In genomic region chr6:116328528-116328903, GRCh38 we compare ENCODE assay signal across 19 cellular contexts. TPM values are rescaled to one million over a fixed set of nuclear protein-coding genes. Genes with fewer than 3 reads are reported as not detected.
DNase-seq lines count a peak whose midpoint lies in the region; ATAC-seq, FAIRE-seq and TF ChIP-seq lines count a peak whose summit lies in the region.
"Had no signal": no experiment of that assay in that cellular context is flagged by ENCODE, and none has a peak within 500 bp of the region (broad histone marks: within the 10 kb centered on the region; RNA-seq: fewer than 3 reads in every experiment).

No MANE protein-coding gene starts in this region.

- H3K36me3 ChIP-seq in adrenal gland (replicated peaks in 1 of 2) (no peaks in the 10 kb centered on the region), left ventricle myocardium inferior (no peaks in the 10 kb centered on the region), pancreas (no peaks in the 10 kb centered on the region), upper lobe of right lung (no peaks in the 10 kb centered on the region), WERI-Rb-1 (no peaks in the 10 kb centered on the region)
- H3K36me3 ChIP-seq: HAP-1 had no signal

- no peak for ATAC-seq in pancreas
- no peak for ATAC-seq in upper lobe of right lung

- H3K27me3 ChIP-seq in adrenal gland (no peaks in the 10 kb centered on the region), left ventricle myocardium inferior (ENCODE audit: low read depth) (no peaks in the 10 kb centered on the region), pancreas (no peaks in the 10 kb centered on the region), upper lobe of right lung (no peaks in the 10 kb centered on the region), WERI-Rb-1 (ENCODE audit: insufficient read depth, low read depth, severe bottlenecking) (no peaks in the 10 kb centered on the region)

- TF ChIP-seq CTCF in AG09309 (IDR thresholded peaks at IDR 0.05; ENCODE audit: control insufficient read depth, insufficient read depth, low read depth, low read length, missing control alignments) (no peak), adrenal gland (IDR thresholded peaks at IDR 0.05) (no peak), left ventricle myocardium inferior (IDR thresholded peaks at IDR 0.05; ENCODE audit: borderline replicate concordance) (no peak), pancreas (IDR thresholded peaks at IDR 0.05) (no peak), upper lobe of right lung (IDR thresholded peaks at IDR 0.05) (no peak), WERI-Rb-1 (IDR thresholded peaks at IDR 0.05; ENCODE audit: low read depth, low read length) (no peak)

- POLR2A ChIA-PET in activated CD4-positive, alpha-beta T cell treated with anti-CD3 and anti-CD28 coated beads, Interleukin-2, amount 10 ng/mL, durations not matched to agents 7 days and 5 days (lab: Charles Lee), result no interaction called here

- no peak for TF ChIP-seq POLR2A in adrenal gland (IDR thresholded peaks at IDR 0.05)

- H3K4me3 Mint-ChIP-seq in activated CD4-positive, alpha-beta T cell treated with anti-CD3 and anti-CD28 coated beads, Interleukin-2, amount 10 ng/mL, durations not matched to agents 7 days and 5 days, result no peak overlapping the region
- H3K4me3 Mint-ChIP-seq: immature natural killer cell; T-helper 1 cell treated with Interleukin-12 subunit alpha and Interleukin-12 subunit beta and Interleukin-4 antibody, amounts not matched to agents 30 μg/mL and 1 μg/mL, for 36 hours had no signal

- no peaks in the 10 kb centered on the region for H3K27me3 Mint-ChIP-seq in activated CD4-positive, alpha-beta T cell treated with anti-CD3 and anti-CD28 coated beads, Interleukin-2, amount 10 ng/mL, durations not matched to agents 7 days and 5 days

- intact Hi-C loops in adrenal gland (cut with DNase I), result no loop called here
- intact Hi-C loops in left ventricle myocardium inferior (cut with micrococcal nuclease), result no loop called here
- intact Hi-C loops in pancreas (cut with DNase I), result no loop called here
- intact Hi-C loops in upper lobe of right lung (cut with DNase I), result no loop called here

- H3K4me1 ChIP-seq in adrenal gland (replicated peaks in 1 of 2) (no peaks in the 10 kb centered on the region), left ventricle myocardium inferior (peaks cover 51% of the 10 kb centered on the region), pancreas (no peaks in the 10 kb centered on the region), upper lobe of right lung (peaks cover 11% of the 10 kb centered on the region)

- peaks cover 2% of the 10 kb centered on the region for H3K9me3 Mint-ChIP-seq in activated CD4-positive, alpha-beta T cell treated with anti-CD3 and anti-CD28 coated beads, Interleukin-2, amount 10 ng/mL, durations not matched to agents 7 days and 5 days
- H3K9me3 Mint-ChIP-seq: T-helper 1 cell treated with Interleukin-12 subunit alpha and Interleukin-12 subunit beta and Interleukin-4 antibody, amounts not matched to agents 30 μg/mL and 1 μg/mL, for 36 hours had no signal

- H3K27ac ChIP-seq in adrenal gland, result peak overlapping the region in 3 of 5 donors; percentile 37 to 74 (median 48)
- peak overlapping the region; percentile 71 for H3K27ac ChIP-seq in left ventricle myocardium inferior (replicated peaks)
- no peak overlapping the region for H3K27ac ChIP-seq in pancreas
- H3K27ac ChIP-seq in upper lobe of right lung, result no peak overlapping the region
- no peak overlapping the region for H3K27ac ChIP-seq in WERI-Rb-1
- H3K27ac ChIP-seq: HL-60 had no signal

- CTCF ChIA-PET in activated CD4-positive, alpha-beta T cell treated with anti-CD3 and anti-CD28 coated beads, Interleukin-2, amount 10 ng/mL, durations not matched to agents 7 days and 5 days (lab: Charles Lee), result interaction anchor here (0.5 kb wide), 1 partner anchor 14 kb away, joined by 3 read pairs; no protein-coding TSS in a partner anchor

- H3K4me3 ChIP-seq in AG09309 (ENCODE audit: control insufficient read depth, low read depth, low read length) (no peak overlapping the region), adrenal gland (no peak overlapping the region), left ventricle myocardium inferior (no peak overlapping the region), pancreas (no peak overlapping the region), upper lobe of right lung (no peak overlapping the region), WERI-Rb-1 (ENCODE audit: low read depth, low read length) (no peak overlapping the region)
- H3K4me3 ChIP-seq: HAP-1 had no signal

- no peak overlapping the region for H3K27ac Mint-ChIP-seq in activated CD4-positive, alpha-beta T cell treated with anti-CD3 and anti-CD28 coated beads, Interleukin-2, amount 10 ng/mL, durations not matched to agents 7 days and 5 days
- H3K27ac Mint-ChIP-seq: immature natural killer cell; T-helper 1 cell treated with Interleukin-12 subunit alpha and Interleukin-12 subunit beta and Interleukin-4 antibody, amounts not matched to agents 30 μg/mL and 1 μg/mL, for 36 hours had no signal

- 66 to 88% (median 79%) methylated on average over 1 of the region's 1 CpG for WGBS in adrenal gland, 4 donors
- WGBS in pancreas, 2 donors, result 86 to 88% methylated on average over 1 of the region's 1 CpG

- DNase-seq in AG09309 (ENCODE audit: low read depth) (peak; percentile 57), adrenal gland (no peak), left ventricle myocardium inferior (no peak), pancreas (no peak), NCI-H226 (no peak), upper lobe of right lung (no peak), WERI-Rb-1 (no peak)
- DNase-seq in activated CD4-positive, alpha-beta T cell treated with anti-CD3 and anti-CD28 coated beads, Interleukin-2, amount 10 ng/mL, durations not matched to agents 7 days and 5 days, result no peak
- DNase-seq: ACHN; activated CD4-positive, alpha-beta T cell treated with anti-CD3 and anti-CD28 coated beads, Interleukin-2, amount 50 U/mL, for 1 hour; amygdala; immature natural killer cell; NCI-H1930; NCI-H69; RPMI8226; stimulated activated CD4-positive, alpha-beta T cell treated with anti-CD3 and anti-CD28 coated beads, Interleukin-2, amount 100 ng/mL, for 48 hours had no signal

- no peaks in the 10 kb centered on the region for H3K4me1 Mint-ChIP-seq in activated CD4-positive, alpha-beta T cell treated with anti-CD3 and anti-CD28 coated beads, Interleukin-2, amount 10 ng/mL, durations not matched to agents 7 days and 5 days
- H3K4me1 Mint-ChIP-seq: immature natural killer cell had no signal

- H3K9me3 ChIP-seq in adrenal gland (replicated peaks in 1 of 3) (no peaks in the 10 kb centered on the region), left ventricle myocardium inferior (replicated peaks) (no peaks in the 10 kb centered on the region), pancreas (no peaks in the 10 kb centered on the region), upper lobe of right lung (no peaks in the 10 kb centered on the region), WERI-Rb-1 (ENCODE audit: severe bottlenecking) (no peaks in the 10 kb centered on the region)
- H3K9me3 ChIP-seq: HAP-1 had no signal

- peak; percentile 20 for FAIRE-seq in pancreas (lab: Jason Lieb, UNC)

- H3K36me3 Mint-ChIP-seq in activated CD4-positive, alpha-beta T cell treated with anti-CD3 and anti-CD28 coated beads, Interleukin-2, amount 10 ng/mL, durations not matched to agents 7 days and 5 days (ENCODE audit: low read depth), result no peaks in the 10 kb centered on the region

RNA-seq across cellular contexts. Expression of gene DSE, which starts 42.2 kb away (rescaled TPM):
- total RNA-seq in adrenal gland (10 to 100 TPM; 14.5 to 67.4 (median 44.4) TPM), left ventricle myocardium inferior (14.0 TPM), pancreas (10 to 100 TPM in 1 of 6 donors, 1 to 10 TPM in 5; 1.8 to 19.2 (median 3.9) TPM), upper lobe of right lung (47.6 TPM)
- polyA plus RNA-seq in adrenal gland (10 to 100 TPM in 1 of 3 donors, 1 to 10 TPM in 2; 7.7 to 17.2 (median 8.7) TPM), pancreas (1 to 10 TPM; 1.7 to 2.6 TPM)
- total RNA-seq in activated CD4-positive, alpha-beta T cell treated with anti-CD3 and anti-CD28 coated beads, Interleukin-2, amount 10 ng/mL, durations not matched to agents 7 days and 5 days, result 1 to 10 TPM; 3.6 to 4.2 TPM

RNA-seq across cellular contexts. Expression of gene TSPYL1, which starts 48.8 kb away (rescaled TPM):
- 100 to 1,000 TPM; 164 to 271 (median 212) TPM for total RNA-seq in adrenal gland
- polyA plus RNA-seq in adrenal gland, result 100 to 1,000 TPM in 1 of 3 donors, 10 to 100 TPM in 2; 24.8 to 111 (median 42.6) TPM
- 89.5 TPM for total RNA-seq in left ventricle myocardium inferior
- 10 to 100 TPM; 29.4 to 50.3 (median 44.0) TPM for total RNA-seq in pancreas
- polyA plus RNA-seq in pancreas, result 10 to 100 TPM; 11.9 to 23.6 TPM
- total RNA-seq in activated CD4-positive, alpha-beta T cell treated with anti-CD3 and anti-CD28 coated beads, Interleukin-2, amount 10 ng/mL, durations not matched to agents 7 days and 5 days, result 10 to 100 TPM; 37.8 to 39.4 TPM
- 86.2 TPM for total RNA-seq in upper lobe of right lung

Comparison
In these comparisons a context has a peak if more than half of its experiments do, and no peak if none do; other contexts are left out.
1. H3K27ac ChIP-seq: peak in adrenal gland (3 of 5) and left ventricle myocardium inferior (single experiment); none in pancreas (0 of 4), upper lobe of right lung (single experiment) and WERI-Rb-1 (single experiment).